ENCODE assay signal across 1 cellular context in the genomic region with DNA sequence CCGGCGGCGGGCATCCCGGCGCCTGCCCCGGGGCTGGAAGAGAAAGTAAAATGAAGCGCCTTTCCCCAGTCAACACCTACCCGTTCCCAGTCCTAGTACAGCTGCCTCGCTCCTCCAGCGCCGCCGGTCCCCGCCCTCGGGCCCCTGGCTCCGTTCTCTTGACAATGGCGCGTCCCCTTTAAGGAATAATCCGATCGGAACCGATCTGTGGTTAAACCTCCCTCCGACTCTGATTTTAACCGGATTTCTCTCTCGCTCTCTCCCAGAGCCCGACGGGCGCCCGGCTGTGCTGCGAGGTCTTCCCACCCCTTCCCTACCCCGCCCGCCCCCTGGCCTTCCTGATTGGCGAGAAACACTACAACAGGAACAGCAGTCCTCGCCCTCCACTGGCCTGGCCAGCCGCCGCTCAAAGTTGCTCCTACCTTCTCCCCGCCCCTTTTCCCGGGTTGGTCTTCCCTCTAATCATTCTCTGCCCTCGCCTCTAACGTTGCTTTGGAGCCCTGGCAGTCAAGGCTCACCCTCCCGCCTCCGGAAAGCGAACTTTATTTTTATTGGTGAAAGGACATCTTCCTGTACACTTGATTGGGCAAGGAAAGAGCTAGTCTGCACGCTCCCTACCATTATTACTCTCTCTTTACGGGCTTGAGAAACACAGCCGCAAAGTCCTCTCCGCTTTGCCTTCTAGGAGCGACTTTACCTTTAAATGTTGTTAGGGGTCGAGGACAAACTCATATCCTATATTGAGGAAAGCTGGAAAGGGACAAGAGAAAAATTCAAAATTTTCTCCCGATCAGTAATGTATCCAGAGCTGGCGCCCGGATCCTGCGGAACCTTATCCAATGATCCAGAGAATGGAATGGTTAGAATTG.
TF ChIP-seq lines count a peak whose summit lies in the region.

A gene (minus strand): TSS at position 282 of the 869 bp plus-strand sequence. CDS start 145,869 bp downstream, outside the sequence.

TF ChIP-seq in GM23338, 12 proteins besides CTCF, POLR2A, EP300 and RAD21 (continued from another document):
- TF ChIP-seq, protein P1, sequence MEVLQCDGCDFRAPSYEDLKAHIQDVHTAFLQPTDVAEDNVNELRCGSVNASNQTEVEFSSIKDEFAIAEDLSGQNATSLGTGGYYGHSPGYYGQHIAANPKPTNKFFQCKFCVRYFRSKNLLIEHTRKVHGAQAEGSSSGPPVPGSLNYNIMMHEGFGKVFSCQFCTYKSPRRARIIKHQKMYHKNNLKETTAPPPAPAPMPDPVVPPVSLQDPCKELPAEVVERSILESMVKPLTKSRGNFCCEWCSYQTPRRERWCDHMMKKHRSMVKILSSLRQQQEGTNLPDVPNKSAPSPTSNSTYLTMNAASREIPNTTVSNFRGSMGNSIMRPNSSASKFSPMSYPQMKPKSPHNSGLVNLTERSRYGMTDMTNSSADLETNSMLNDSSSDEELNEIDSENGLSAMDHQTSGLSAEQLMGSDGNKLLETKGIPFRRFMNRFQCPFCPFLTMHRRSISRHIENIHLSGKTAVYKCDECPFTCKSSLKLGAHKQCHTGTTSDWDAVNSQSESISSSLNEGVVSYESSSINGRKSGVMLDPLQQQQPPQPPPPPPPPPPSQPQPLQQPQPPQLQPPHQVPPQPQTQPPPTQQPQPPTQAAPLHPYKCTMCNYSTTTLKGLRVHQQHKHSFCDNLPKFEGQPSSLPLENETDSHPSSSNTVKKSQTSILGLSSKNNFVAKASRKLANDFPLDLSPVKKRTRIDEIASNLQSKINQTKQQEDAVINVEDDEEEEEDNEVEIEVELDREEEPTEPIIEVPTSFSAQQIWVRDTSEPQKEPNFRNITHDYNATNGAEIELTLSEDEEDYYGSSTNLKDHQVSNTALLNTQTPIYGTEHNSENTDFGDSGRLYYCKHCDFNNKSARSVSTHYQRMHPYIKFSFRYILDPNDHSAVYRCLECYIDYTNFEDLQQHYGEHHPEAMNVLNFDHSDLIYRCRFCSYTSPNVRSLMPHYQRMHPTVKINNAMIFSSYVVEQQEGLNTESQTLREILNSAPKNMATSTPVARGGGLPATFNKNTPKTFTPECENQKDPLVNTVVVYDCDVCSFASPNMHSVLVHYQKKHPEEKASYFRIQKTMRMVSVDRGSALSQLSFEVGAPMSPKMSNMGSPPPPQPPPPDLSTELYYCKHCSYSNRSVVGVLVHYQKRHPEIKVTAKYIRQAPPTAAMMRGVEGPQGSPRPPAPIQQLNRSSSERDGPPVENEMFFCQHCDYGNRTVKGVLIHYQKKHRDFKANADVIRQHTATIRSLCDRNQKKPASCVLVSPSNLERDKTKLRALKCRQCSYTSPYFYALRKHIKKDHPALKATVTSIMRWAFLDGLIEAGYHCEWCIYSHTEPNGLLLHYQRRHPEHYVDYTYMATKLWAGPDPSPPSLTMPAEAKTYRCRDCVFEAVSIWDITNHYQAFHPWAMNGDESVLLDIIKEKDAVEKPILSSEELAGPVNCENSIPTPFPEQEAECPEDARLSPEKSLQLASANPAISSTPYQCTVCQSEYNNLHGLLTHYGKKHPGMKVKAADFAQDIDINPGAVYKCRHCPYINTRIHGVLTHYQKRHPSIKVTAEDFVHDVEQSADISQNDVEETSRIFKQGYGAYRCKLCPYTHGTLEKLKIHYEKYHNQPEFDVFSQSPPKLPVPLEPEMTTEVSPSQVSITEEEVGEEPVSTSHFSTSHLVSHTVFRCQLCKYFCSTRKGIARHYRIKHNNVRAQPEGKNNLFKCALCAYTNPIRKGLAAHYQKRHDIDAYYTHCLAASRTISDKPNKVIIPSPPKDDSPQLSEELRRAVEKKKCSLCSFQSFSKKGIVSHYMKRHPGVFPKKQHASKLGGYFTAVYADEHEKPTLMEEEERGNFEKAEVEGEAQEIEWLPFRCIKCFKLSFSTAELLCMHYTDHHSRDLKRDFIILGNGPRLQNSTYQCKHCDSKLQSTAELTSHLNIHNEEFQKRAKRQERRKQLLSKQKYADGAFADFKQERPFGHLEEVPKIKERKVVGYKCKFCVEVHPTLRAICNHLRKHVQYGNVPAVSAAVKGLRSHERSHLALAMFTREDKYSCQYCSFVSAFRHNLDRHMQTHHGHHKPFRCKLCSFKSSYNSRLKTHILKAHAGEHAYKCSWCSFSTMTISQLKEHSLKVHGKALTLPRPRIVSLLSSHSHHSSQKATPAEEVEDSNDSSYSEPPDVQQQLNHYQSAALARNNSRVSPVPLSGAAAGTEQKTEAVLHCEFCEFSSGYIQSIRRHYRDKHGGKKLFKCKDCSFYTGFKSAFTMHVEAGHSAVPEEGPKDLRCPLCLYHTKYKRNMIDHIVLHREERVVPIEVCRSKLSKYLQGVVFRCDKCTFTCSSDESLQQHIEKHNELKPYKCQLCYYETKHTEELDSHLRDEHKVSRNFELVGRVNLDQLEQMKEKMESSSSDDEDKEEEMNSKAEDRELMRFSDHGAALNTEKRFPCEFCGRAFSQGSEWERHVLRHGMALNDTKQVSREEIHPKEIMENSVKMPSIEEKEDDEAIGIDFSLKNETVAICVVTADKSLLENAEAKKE (CRISPR knock-in tag; IDR thresholded peaks at IDR 0.05): no peak
- TF ChIP-seq EZH2 (IDR thresholded peaks at IDR 0.05; ENCODE audit: low read depth, unreplicated experiment): no peak
